25 cellular contexts compared by ENCODE assay signal in the genomic region with DNA sequence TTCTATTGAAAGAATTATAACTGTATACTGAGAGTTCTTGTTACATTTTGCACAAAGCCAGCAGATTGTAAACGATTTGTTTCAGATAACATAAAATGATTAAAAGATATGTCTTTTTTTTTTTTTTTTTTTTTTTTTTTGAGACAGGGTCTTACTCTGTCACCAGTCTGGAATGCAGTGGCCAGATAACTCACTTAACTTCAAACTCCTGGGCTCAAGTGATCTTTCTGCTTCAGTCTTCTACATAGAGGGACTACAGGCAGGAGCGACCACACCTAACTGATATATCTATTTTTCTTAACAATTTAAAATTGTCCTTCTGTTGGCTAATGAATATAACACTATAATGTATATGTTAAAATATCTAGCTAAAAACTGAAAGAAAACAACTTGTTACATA.
"Had no signal": no experiment of that assay in that cellular context is flagged by ENCODE, and none has a peak within 500 bp of the region (broad histone marks: within the 10 kb centered on the region; RNA-seq: fewer than 3 reads in every experiment).

No MANE protein-coding gene starts in this region.

- H3K4me2 ChIP-seq: neural progenitor cell had no signal

- H3K36me3 Mint-ChIP-seq: activated naive CD8-positive, alpha-beta T cell treated with anti-CD3 and anti-CD28 coated beads, Interleukin-2, amount 10 ng/mL, durations not matched to agents 7 days and 5 days; naive thymus-derived CD8-positive, alpha-beta T cell; neural progenitor cell had no signal

- H3K27ac Mint-ChIP-seq: activated naive CD4-positive, alpha-beta T cell treated with anti-CD3 and anti-CD28 coated beads for 36 hours; activated naive CD8-positive, alpha-beta T cell treated with anti-CD3 and anti-CD28 coated beads, Interleukin-2, amount 10 ng/mL, durations not matched to agents 7 days and 5 days; naive thymus-derived CD8-positive, alpha-beta T cell; neural progenitor cell; progenitor cell of endocrine pancreas had no signal

- DNase-seq: activated CD8-positive, alpha-beta memory T cell treated with anti-CD3 and anti-CD28 coated beads for 24 hours; activated CD8-positive, alpha-beta memory T cell treated with anti-CD3 and anti-CD28 coated beads, Interleukin-2, amount 50 U/mL, for 48 hours; activated naive CD4-positive, alpha-beta T cell treated with anti-CD3 and anti-CD28 coated beads for 36 hours; activated naive CD8-positive, alpha-beta T cell treated with anti-CD3 and anti-CD28 coated beads, Interleukin-2, amount 10 ng/mL, durations not matched to agents 7 days and 5 days; activated T-cell treated with anti-CD3 and anti-CD28 coated beads, Interleukin-2, amount 50 U/mL, for 4 hours; amniotic stem cell; cortex of kidney; endodermal cell; esophagus squamous epithelium; gastrocnemius medialis; heart right ventricle; kidney glomerular epithelial cell; left lung; naive thymus-derived CD8-positive, alpha-beta T cell; retina; sigmoid colon; spleen; stimulated activated CD4-positive, alpha-beta T cell treated with anti-CD3 and anti-CD28 coated beads, Interleukin-4, amount 100 ng/mL, for 1 hour; stimulated activated naive CD8-positive, alpha-beta T cell treated with anti-CD3 and anti-CD28 coated beads, Interleukin-15, Interleukin-2, amounts not matched to agents 100 U/mL and 50 U/mL, for 24 hours; upper lobe of left lung; WERI-Rb-1 had no signal

- H3K9me3 Mint-ChIP-seq: activated naive CD4-positive, alpha-beta T cell treated with anti-CD3 and anti-CD28 coated beads for 36 hours; activated naive CD8-positive, alpha-beta T cell treated with anti-CD3 and anti-CD28 coated beads, Interleukin-2, amount 10 ng/mL, durations not matched to agents 7 days and 5 days; endodermal cell; neural progenitor cell had no signal

- H3K9me3 ChIP-seq: esophagus squamous epithelium, gastrocnemius medialis, heart right ventricle, left lung, sigmoid colon, spleen, upper lobe of left lung had no signal

- H3K36me3 ChIP-seq: cardiac muscle cell, esophagus squamous epithelium, gastrocnemius medialis, heart right ventricle, left lung, neural progenitor cell, sigmoid colon, spleen, upper lobe of left lung, WERI-Rb-1 had no signal

- ATAC-seq: activated T-cell treated with anti-CD3 and anti-CD28 coated beads, Interleukin-2, amount 50 U/mL, for 4 hours; gastrocnemius medialis; heart right ventricle; left lung; naive thymus-derived CD8-positive, alpha-beta T cell; stimulated activated naive CD8-positive, alpha-beta T cell treated with anti-CD3 and anti-CD28 coated beads, Interleukin-15, Interleukin-2, amounts not matched to agents 100 U/mL and 50 U/mL, for 24 hours had no signal

- H3K4me1 Mint-ChIP-seq: activated naive CD8-positive, alpha-beta T cell treated with anti-CD3 and anti-CD28 coated beads, Interleukin-2, amount 10 ng/mL, durations not matched to agents 7 days and 5 days; naive thymus-derived CD8-positive, alpha-beta T cell; neural progenitor cell had no signal

- H2AFZ ChIP-seq: neural progenitor cell had no signal

- H3K27ac ChIP-seq: cardiac muscle cell, esophagus squamous epithelium, gastrocnemius medialis, heart right ventricle, left lung, neural progenitor cell, sigmoid colon, spleen, upper lobe of left lung, WERI-Rb-1 had no signal

- H3K9ac ChIP-seq: neural progenitor cell had no signal

- H3K27me3 ChIP-seq: cardiac muscle cell, esophagus squamous epithelium, gastrocnemius medialis, heart right ventricle, left lung, neural progenitor cell, sigmoid colon, spleen, upper lobe of left lung had no signal

- H3K4me1 ChIP-seq: esophagus squamous epithelium, gastrocnemius medialis, heart right ventricle, left lung, sigmoid colon, spleen, upper lobe of left lung had no signal

- H3K4me3 Mint-ChIP-seq: activated naive CD4-positive, alpha-beta T cell treated with anti-CD3 and anti-CD28 coated beads for 36 hours; activated naive CD8-positive, alpha-beta T cell treated with anti-CD3 and anti-CD28 coated beads, Interleukin-2, amount 10 ng/mL, durations not matched to agents 7 days and 5 days; activated T-cell treated with anti-CD3 and anti-CD28 coated beads, Interleukin-2, amount 50 U/mL, for 4 hours; endodermal cell; naive thymus-derived CD8-positive, alpha-beta T cell; neural progenitor cell had no signal

- H3K27me3 Mint-ChIP-seq: activated naive CD8-positive, alpha-beta T cell treated with anti-CD3 and anti-CD28 coated beads, Interleukin-2, amount 10 ng/mL, durations not matched to agents 7 days and 5 days; progenitor cell of endocrine pancreas had no signal

- H3K4me3 ChIP-seq: cardiac muscle cell, esophagus squamous epithelium, gastrocnemius medialis, heart right ventricle, left lung, lung, neural progenitor cell, sigmoid colon, spleen, upper lobe of left lung had no signal
